Comparison of ENCODE assay signal across 9 cellular contexts in the genomic region with DNA sequence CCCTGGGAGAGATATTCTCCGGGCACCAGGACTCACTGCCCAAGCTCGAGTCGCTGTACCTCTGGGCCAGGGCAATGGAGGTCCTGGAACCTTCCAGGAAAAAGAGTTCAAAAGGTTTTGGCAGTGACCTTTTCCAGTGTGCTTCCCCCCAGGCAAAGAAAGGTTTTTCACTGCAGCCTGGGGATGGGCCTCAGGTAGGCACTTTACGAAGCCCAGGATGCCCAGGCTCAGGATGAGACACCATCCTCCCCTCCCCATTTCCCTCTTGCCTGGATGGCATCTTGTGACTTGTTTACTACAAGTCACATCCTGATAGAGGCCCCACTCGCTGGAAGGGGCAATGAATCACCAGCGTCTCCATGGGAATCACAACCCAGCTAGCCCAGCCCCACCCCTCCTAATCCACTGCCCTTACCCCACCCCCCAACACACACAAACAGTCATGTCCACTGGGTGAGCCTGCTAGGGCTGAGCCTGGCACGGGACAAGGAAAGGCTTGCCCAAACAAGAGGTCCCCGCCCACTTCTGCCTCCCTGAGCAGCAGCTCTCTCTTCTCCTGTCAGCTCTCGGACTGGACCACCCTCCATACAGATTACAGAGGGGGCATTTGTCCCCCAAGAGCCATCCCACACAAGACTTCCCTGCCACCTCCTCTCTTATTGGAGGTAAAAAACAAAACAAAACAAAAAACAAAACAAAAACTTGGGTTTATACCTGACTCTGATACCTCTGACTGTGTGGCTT.
DNase-seq lines count a peak whose midpoint lies in the region; ATAC-seq lines count a peak whose summit lies in the region.
"Had no signal": no experiment of that assay in that cellular context is flagged by ENCODE, and none has a peak within 500 bp of the region (broad histone marks: within the 10 kb centered on the region; RNA-seq: fewer than 3 reads in every experiment).

No MANE protein-coding gene starts in this region.

- H3K4me1 Mint-ChIP-seq in activated T-helper 17 cell treated with anti-CD3 and anti-CD28 coated beads, Interleukin-2, amount 50 U/mL, for 72 hours, result peaks cover 29% of the 10 kb centered on the region

- peak overlapping the region; percentile 88 for H3K27ac Mint-ChIP-seq in activated T-helper 17 cell treated with anti-CD3 and anti-CD28 coated beads, Interleukin-2, amount 50 U/mL, for 72 hours
- H3K27ac Mint-ChIP-seq: B cell had no signal

- no peaks in the 10 kb centered on the region for H3K36me3 Mint-ChIP-seq in activated T-helper 17 cell treated with anti-CD3 and anti-CD28 coated beads, Interleukin-2, amount 50 U/mL, for 72 hours (ENCODE audit: low read depth)

- DNase-seq in DMS153 (lab: John Stamatoyannopoulos, UW) (peak; percentile 37), DMS153 treated with DMSO at 0.1 percent for 48 hours (lab: John Stamatoyannopoulos, UW; ENCODE audit: unreplicated experiment) (no peak), hepatic stellate cell (ENCODE audit: low spot score) (peak; percentile 97), stromal cell of bone marrow (ENCODE audit: low read depth) (peak; percentile 95)
- DNase-seq in stimulated activated CD4-positive, alpha-beta T cell treated with anti-CD3 and anti-CD28 coated beads, Interleukin-4, amount 100 ng/mL, for 24 hours, result no peak

- H3K9me3 Mint-ChIP-seq in activated T-helper 17 cell treated with anti-CD3 and anti-CD28 coated beads, Interleukin-2, amount 50 U/mL, for 72 hours, result no peaks in the 10 kb centered on the region

- H3K4me3 Mint-ChIP-seq in activated T-helper 17 cell treated with anti-CD3 and anti-CD28 coated beads, Interleukin-2, amount 50 U/mL, for 72 hours, result no peak overlapping the region
- H3K4me3 Mint-ChIP-seq: B cell had no signal

- no peaks in the 10 kb centered on the region for H3K27me3 Mint-ChIP-seq in activated T-helper 17 cell treated with anti-CD3 and anti-CD28 coated beads, Interleukin-2, amount 50 U/mL, for 72 hours

- no peak for ATAC-seq in activated T-helper 17 cell treated with anti-CD3 and anti-CD28 coated beads, Interleukin-2, amount 50 U/mL, for 72 hours (replicated peaks)
- ATAC-seq in GM18870 (IDR thresholded peaks at IDR 0.05; ENCODE audit: unreplicated experiment) (no peak), GM18867 (IDR thresholded peaks at IDR 0.05; ENCODE audit: unreplicated experiment) (no peak)

Comparison
In these comparisons a context has a peak if more than half of its experiments do, and no peak if none do; other contexts are left out.
1. DNase-seq: peak in DMS153 (single experiment), hepatic stellate cell (single experiment) and stromal cell of bone marrow (single experiment); none in DMS153 treated with DMSO at 0.1 percent for 48 hours (single experiment) and stimulated activated CD4-positive, alpha-beta T cell treated with anti-CD3 and anti-CD28 coated beads, Interleukin-4, amount 100 ng/mL, for 24 hours (single experiment).